Comparison of ENCODE assay signal across 23 cellular contexts in the genomic region with DNA sequence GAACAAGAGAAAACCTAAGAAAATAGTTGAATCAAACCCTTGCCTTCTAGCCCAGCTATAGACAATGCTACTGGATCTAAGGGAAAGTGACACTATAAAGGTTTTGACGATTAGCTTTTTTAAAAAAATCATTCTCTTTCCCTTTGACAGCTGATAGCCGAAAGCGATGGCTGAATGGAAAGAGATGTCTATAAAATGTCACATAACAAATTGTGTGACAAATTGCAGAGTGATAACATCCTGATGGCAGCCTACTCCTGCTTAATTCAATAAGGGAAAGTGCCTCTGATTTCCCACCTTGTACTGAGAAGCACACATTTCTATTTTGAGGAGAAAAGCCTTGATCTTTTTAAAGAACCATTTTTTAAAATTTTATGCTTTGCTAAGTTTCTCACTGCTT.
"Had no signal": no experiment of that assay in that cellular context is flagged by ENCODE, and none has a peak within 500 bp of the region (broad histone marks: within the 10 kb centered on the region; RNA-seq: fewer than 3 reads in every experiment).

No MANE protein-coding gene starts in this region.

- H3K27ac ChIP-seq: HL-60, KMS-11, RWPE1 had no signal

- H3K4me3 ChIP-seq: K562 had no signal

- DNase-seq: Kasumi-1; MM.1S; NCI-H1092 treated with DMSO at 0.1 percent for 48 hours; NCI-H1436; NCI-H187; NCI-H2029; NCI-H2081 treated with DMSO at 0.1 percent for 48 hours; NCI-H2171; NCI-H226; NCI-H446; NCI-H510A; NCI-H524 treated with DMSO at 0.1 percent for 48 hours; NCI-H69; NCI-H774; NK-92 treated with Interleukin-12 subunit alpha and Interleukin-12 subunit beta, amount 100 ng/mL, for 24 hours; PC-3; SHP77 had no signal

- ATAC-seq: K562, Panc1, PC-3 had no signal

- H3K36me3 Mint-ChIP-seq: IgD-negative memory B cell had no signal

- H3K27ac Mint-ChIP-seq: IgD-negative memory B cell had no signal

- H3K4me3 Mint-ChIP-seq: IgD-negative memory B cell had no signal

- H3K4me1 Mint-ChIP-seq: IgD-negative memory B cell had no signal
